In genomic region chr16:81866820-81867440, GRCh38 we compare ENCODE assay signal across 12 cellular contexts.
DNase-seq lines count a peak whose midpoint lies in the region; ATAC-seq and TF ChIP-seq lines count a peak whose summit lies in the region.
"Had no signal": no experiment of that assay in that cellular context is flagged by ENCODE, and none has a peak within 500 bp of the region (broad histone marks: within the 10 kb centered on the region; RNA-seq: fewer than 3 reads in every experiment).

No MANE protein-coding gene starts in this region.

- H3K27me3 ChIP-seq in esophagus muscularis mucosa (peaks cover 0 to 45% (median 0%) of the 10 kb centered on the region in 4 donors), vagina (no peaks in the 10 kb centered on the region), A673 (replicated peaks; ENCODE audit: insufficient read depth, low read depth, low read length, poor library complexity) (peaks cover 9% of the 10 kb centered on the region)
- no peaks in the 10 kb centered on the region for H3K27me3 ChIP-seq in naive thymus-derived CD4-positive, alpha-beta T cell (ENCODE audit: control insufficient read depth in 2 of 2, insufficient read depth in 2 of 2, low read length in 2 of 2)

- CTCF ChIA-PET in MCF 10A (lab: Yijun Ruan, JAX), result interaction anchor here (1.1 kb wide), 1 partner anchor 10 kb away, joined by 3 read pairs; no protein-coding TSS in a partner anchor
- CTCF ChIA-PET in naive thymus-derived CD4-positive, alpha-beta T cell (lab: Charles Lee), result no interaction called here
- CTCF ChIA-PET in A673 (lab: Charles Lee), result no interaction called here

- H3K4me3 ChIP-seq in esophagus muscularis mucosa (no peak overlapping the region), vagina (no peak overlapping the region), A673 (ENCODE audit: low read depth, low read length, poor library complexity, severe bottlenecking) (no peak overlapping the region)
- H3K4me3 ChIP-seq in naive thymus-derived CD4-positive, alpha-beta T cell (ENCODE audit: low read length), result no peak overlapping the region

- no peaks in the 10 kb centered on the region for H3K4me1 Mint-ChIP-seq in MCF 10A (ENCODE audit: insufficient read depth, unreplicated experiment)
- peaks cover 0 to 2% (median 0%) of the 10 kb centered on the region in 7 donors for H3K4me1 Mint-ChIP-seq in naive thymus-derived CD4-positive, alpha-beta T cell

- intact Hi-C loops in MCF 10A (cut with micrococcal nuclease) (no loop called here), esophagus muscularis mucosa (cut with DNase I) (no loop called here), vagina (cut with DNase I) (no loop called here), A673 (cut with micrococcal nuclease; ENCODE audit: unreplicated experiment) (no loop called here)
- intact Hi-C loops in naive thymus-derived CD4-positive, alpha-beta T cell (cut with micrococcal nuclease), result no loop called here

- no peak for TF ChIP-seq EP300 in esophagus muscularis mucosa (IDR thresholded peaks at IDR 0.05)

- H3K27ac Mint-ChIP-seq in MCF 10A (ENCODE audit: low read depth, unreplicated experiment), result no peak overlapping the region
- H3K27ac Mint-ChIP-seq in naive thymus-derived CD4-positive, alpha-beta T cell, result no peak overlapping the region
- H3K27ac Mint-ChIP-seq: activated T-helper 1 cell treated with anti-CD3 and anti-CD28 coated beads, Interleukin-12 subunit alpha, Interleukin-12 subunit beta, Interleukin-2, Interleukin-4 antibody, amounts not matched to agents 30 ng/mL and 10 ng/mL and 1 ng/mL, durations not matched to agents 14 hours and 24 hours and 36 hours had no signal

- no peaks in the 10 kb centered on the region for H3K9me3 Mint-ChIP-seq in MCF 10A (ENCODE audit: unreplicated experiment)
- H3K9me3 Mint-ChIP-seq in naive thymus-derived CD4-positive, alpha-beta T cell, result no peaks in the 10 kb centered on the region
- H3K9me3 Mint-ChIP-seq: activated T-helper 1 cell treated with anti-CD3 and anti-CD28 coated beads, Interleukin-12 subunit alpha, Interleukin-12 subunit beta, Interleukin-2, Interleukin-4 antibody, amounts not matched to agents 30 ng/mL and 10 ng/mL and 1 ng/mL, durations not matched to agents 14 hours and 24 hours and 36 hours had no signal

- TF ChIP-seq CTCF in MCF 10A (IDR thresholded peaks at IDR 0.05; ENCODE audit: unreplicated experiment) (no peak), esophagus muscularis mucosa (IDR thresholded peaks at IDR 0.05) (no peak), vagina (IDR thresholded peaks at IDR 0.05) (no peak), A673 (conservative IDR thresholded peaks at IDR 0.05; ENCODE audit: low read depth, low read length) (no peak)

- H3K27ac ChIP-seq in esophagus muscularis mucosa (replicated peaks in 1 of 4) (peak overlapping the region in 3 of 4 donors; percentile 66 to 72 (median 70)), vagina (peak overlapping the region; percentile 22), A673 (ENCODE audit: low read depth, low read length, poor library complexity, severe bottlenecking) (no peak overlapping the region)
- H3K27ac ChIP-seq in naive thymus-derived CD4-positive, alpha-beta T cell (ENCODE audit: low read depth, low read length), result no peak overlapping the region
- H3K27ac ChIP-seq: 22Rv1 had no signal

- TF ChIP-seq POLR2A in esophagus muscularis mucosa (IDR thresholded peaks at IDR 0.05; ENCODE audit: low read depth) (no peak), vagina (IDR thresholded peaks at IDR 0.05) (no peak)

- DNase-seq in T47D (ENCODE audit: low read depth in 1 of 2, low spot score in 1 of 2) (peak; percentile 63 to 69), MCF 10A (ENCODE audit: unreplicated experiment) (no peak), esophagus muscularis mucosa (ENCODE audit: extremely low spot score) (no peak), vagina (ENCODE audit: extremely low spot score in 2 of 2) (no peak), A673 (ENCODE audit: low spot score) (no peak), superior temporal gyrus (ENCODE audit: extremely low spot score) (no peak), NOMO-1 treated with dmso at 0.1 percent for 144 hours (lab: John Stamatoyannopoulos, UW; ENCODE audit: unreplicated experiment) (no peak)
- DNase-seq in naive thymus-derived CD4-positive, alpha-beta T cell, result no peak
- DNase-seq: NCI-H774, occipital lobe had no signal

- H3K36me3 Mint-ChIP-seq in MCF 10A (ENCODE audit: insufficient read depth, unreplicated experiment), result no peaks in the 10 kb centered on the region
- H3K36me3 Mint-ChIP-seq in naive thymus-derived CD4-positive, alpha-beta T cell, result no peaks in the 10 kb centered on the region

- in situ Hi-C loops in T47D (cut with HindIII; ENCODE audit: low pct_unique_long_range_greater_than_20kb, low sequenced_read_pairs), result no loop called here

- H3K36me3 ChIP-seq in esophagus muscularis mucosa, result no peaks in the 10 kb centered on the region
- no peaks in the 10 kb centered on the region for H3K36me3 ChIP-seq in naive thymus-derived CD4-positive, alpha-beta T cell (ENCODE audit: control insufficient read depth in 2 of 3, insufficient read depth in 3 of 3, low read length in 3 of 3)
- no peaks in the 10 kb centered on the region for H3K36me3 ChIP-seq in vagina
- no peaks in the 10 kb centered on the region for H3K36me3 ChIP-seq in A673 (ENCODE audit: insufficient read depth, low read length, poor library complexity, severe bottlenecking)

- POLR2A ChIA-PET in MCF 10A (lab: Yijun Ruan, JAX) (interaction anchor here (0.6 kb wide), 1 partner anchor 123 kb away, joined by 3 read pairs; no protein-coding TSS in a partner anchor), A673 (lab: Charles Lee; ENCODE audit: low non-redundant PET) (no interaction called here)
- POLR2A ChIA-PET in naive thymus-derived CD4-positive, alpha-beta T cell (lab: Charles Lee), result no interaction called here

- BruUV-seq in MCF 10A (replicated peaks; lab: Mats Ljungman, UMichigan), result no TSS peak
- BruUV-seq in A673 (replicated peaks; lab: Mats Ljungman, UMichigan), result no TSS peak

- no peaks in the 10 kb centered on the region for H3K9me3 ChIP-seq in esophagus muscularis mucosa
- H3K9me3 ChIP-seq in naive thymus-derived CD4-positive, alpha-beta T cell (ENCODE audit: control insufficient read depth in 2 of 3, low read length in 3 of 3), result no peaks in the 10 kb centered on the region
- H3K9me3 ChIP-seq in vagina, result no peaks in the 10 kb centered on the region
- no peaks in the 10 kb centered on the region for H3K9me3 ChIP-seq in A673 (ENCODE audit: low read depth, low read length, poor library complexity, severe bottlenecking)

- no peaks in the 10 kb centered on the region for H3K27me3 Mint-ChIP-seq in MCF 10A (ENCODE audit: insufficient read depth, unreplicated experiment)
- peaks cover 0 to 4% (median under 1%) of the 10 kb centered on the region in 5 donors for H3K27me3 Mint-ChIP-seq in naive thymus-derived CD4-positive, alpha-beta T cell

- ATAC-seq in naive thymus-derived CD4-positive, alpha-beta T cell, result peak; percentile 75

- 61% methylated on average over 9 of the region's 10 CpGs for WGBS in esophagus muscularis mucosa

- no peak overlapping the region for H3K4me3 Mint-ChIP-seq in MCF 10A (ENCODE audit: unreplicated experiment)
- no peak overlapping the region for H3K4me3 Mint-ChIP-seq in naive thymus-derived CD4-positive, alpha-beta T cell
- H3K4me3 Mint-ChIP-seq: activated T-helper 1 cell treated with anti-CD3 and anti-CD28 coated beads, Interleukin-12 subunit alpha, Interleukin-12 subunit beta, Interleukin-2, Interleukin-4 antibody, amounts not matched to agents 30 ng/mL and 10 ng/mL and 1 ng/mL, durations not matched to agents 14 hours and 24 hours and 36 hours had no signal

- H3K4me1 ChIP-seq in esophagus muscularis mucosa (peaks cover 4 to 21% (median 10%) of the 10 kb centered on the region in 4 donors), vagina (no peaks in the 10 kb centered on the region), A673 (ENCODE audit: insufficient read depth, low read length, poor library complexity, severe bottlenecking) (no peaks in the 10 kb centered on the region)
- no peaks in the 10 kb centered on the region for H3K4me1 ChIP-seq in naive thymus-derived CD4-positive, alpha-beta T cell (ENCODE audit: control insufficient read depth in 2 of 2, insufficient read depth in 2 of 2, low read length in 2 of 2)

Comparison
In these comparisons a context has a peak if more than half of its experiments do, and no peak if none do; other contexts are left out.
1. DNase-seq: peak in T47D (2 of 2); none in MCF 10A (single experiment), esophagus muscularis mucosa (single experiment), naive thymus-derived CD4-positive, alpha-beta T cell (0 of 9), vagina (0 of 2), A673 (single experiment), superior temporal gyrus (single experiment) and NOMO-1 treated with dmso at 0.1 percent for 144 hours (single experiment).
2. H3K27ac ChIP-seq: peak in esophagus muscularis mucosa (3 of 4) and vagina (single experiment); none in naive thymus-derived CD4-positive, alpha-beta T cell (single experiment) and A673 (single experiment).